ENCODE assay signal across 20 cellular contexts in the genomic region with DNA sequence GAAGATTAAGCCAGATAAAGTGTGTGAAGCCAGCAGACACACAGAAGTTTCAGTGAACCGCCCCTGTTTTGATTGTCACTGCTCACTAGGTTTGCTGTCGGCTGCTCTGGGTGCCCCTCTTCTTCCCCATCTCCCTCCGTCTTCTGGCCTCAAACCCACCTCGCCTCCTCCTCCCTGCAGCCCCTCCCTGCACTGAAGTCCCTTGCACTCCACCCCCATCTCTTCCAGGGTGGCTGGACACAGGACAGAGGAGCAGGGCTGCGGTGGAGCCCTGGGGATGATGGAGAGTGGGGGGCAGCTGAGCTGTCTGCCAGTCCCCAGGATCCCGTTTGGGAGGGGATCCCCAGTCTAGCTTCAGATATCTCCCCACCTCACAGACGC. TPM values are rescaled to one million over a fixed set of nuclear protein-coding genes. Genes with fewer than 3 reads are reported as not detected.
"Had no signal": no experiment of that assay in that cellular context is flagged by ENCODE, and none has a peak within 500 bp of the region (broad histone marks: within the 10 kb centered on the region; RNA-seq: fewer than 3 reads in every experiment).

No MANE protein-coding gene starts in this region.

- H3K27ac Mint-ChIP-seq: activated CD4-positive, alpha-beta memory T cell treated with anti-CD3 and anti-CD28 coated beads, Interleukin-2, amount 10 ng/mL, durations not matched to agents 7 days and 5 days; activated CD4-positive, alpha-beta T cell treated with anti-CD3 and anti-CD28 coated beads for 36 hours; activated naive CD4-positive, alpha-beta T cell treated with anti-CD3 and anti-CD28 coated beads, Interleukin-2, amount 10 ng/mL, durations not matched to agents 7 days and 5 days; activated T-cell treated with anti-CD3 and anti-CD28 coated beads, Interleukin-2, amount 50 U/mL, for 24 hours; dendritic cell treated with granulocyte-macrophage colony-stimulating factor and Interleukin-4, amounts not matched to agents 40 ng/mL and 50 ng/mL, for 4 days; T-helper 17 cell had no signal

- H3K27ac ChIP-seq: ascending aorta, epithelial cell of prostate, gastrocnemius medialis, heart right ventricle, neutrophil, skin epidermis, tibial artery, WERI-Rb-1 had no signal

- H3K36me3 ChIP-seq: ascending aorta, gastrocnemius medialis, heart right ventricle, neutrophil, tibial artery, WERI-Rb-1 had no signal

- H3K4me1 ChIP-seq: ascending aorta, gastrocnemius medialis had no signal

- H3K4me3 ChIP-seq: ascending aorta, gastrocnemius medialis, heart right ventricle, skin epidermis, tibial artery had no signal

- H3K4me3 Mint-ChIP-seq: activated CD4-positive, alpha-beta memory T cell treated with anti-CD3 and anti-CD28 coated beads, Interleukin-2, amount 10 ng/mL, durations not matched to agents 7 days and 5 days; activated CD4-positive, alpha-beta T cell treated with anti-CD3 and anti-CD28 coated beads for 36 hours; activated naive CD4-positive, alpha-beta T cell treated with anti-CD3 and anti-CD28 coated beads, Interleukin-2, amount 10 ng/mL, durations not matched to agents 7 days and 5 days; activated T-cell treated with anti-CD3 and anti-CD28 coated beads, Interleukin-2, amount 50 U/mL, for 24 hours; dendritic cell treated with granulocyte-macrophage colony-stimulating factor and Interleukin-4, amounts not matched to agents 40 ng/mL and 50 ng/mL, for 4 days; T-helper 17 cell had no signal

- H3K9me3 Mint-ChIP-seq: activated CD4-positive, alpha-beta memory T cell treated with anti-CD3 and anti-CD28 coated beads, Interleukin-2, amount 10 ng/mL, durations not matched to agents 7 days and 5 days; activated naive CD4-positive, alpha-beta T cell treated with anti-CD3 and anti-CD28 coated beads, Interleukin-2, amount 10 ng/mL, durations not matched to agents 7 days and 5 days; activated T-cell treated with anti-CD3 and anti-CD28 coated beads, Interleukin-2, amount 50 U/mL, for 24 hours; dendritic cell treated with granulocyte-macrophage colony-stimulating factor and Interleukin-4, amounts not matched to agents 40 ng/mL and 50 ng/mL, for 4 days had no signal

- H3K36me3 Mint-ChIP-seq: activated naive CD4-positive, alpha-beta T cell treated with anti-CD3 and anti-CD28 coated beads, Interleukin-2, amount 10 ng/mL, durations not matched to agents 7 days and 5 days had no signal

- H3K9me3 ChIP-seq: ascending aorta, gastrocnemius medialis, heart right ventricle, neutrophil, tibial artery had no signal

- DNase-seq: activated CD4-positive, alpha-beta memory T cell treated with anti-CD3 and anti-CD28 coated beads, Interleukin-2, amount 10 ng/mL, durations not matched to agents 7 days and 5 days; activated naive CD4-positive, alpha-beta T cell treated with anti-CD3 and anti-CD28 coated beads, Interleukin-2, amount 10 ng/mL, durations not matched to agents 7 days and 5 days; activated T-cell treated with anti-CD3 and anti-CD28 coated beads, Interleukin-2, amount 50 U/mL, for 24 hours; gastrocnemius medialis; heart right ventricle; islet precursor cell; mammary epithelial cell; retina; stimulated activated CD4-positive, alpha-beta T cell treated with anti-CD3 and anti-CD28 coated beads, Interleukin-4, amount 100 ng/mL, for 24 hours; stimulated activated naive CD4-positive, alpha-beta T cell; T-helper 17 cell; tibial artery had no signal

RNA-seq across cellular contexts. Expression of a gene that starts 53.5 kb away (rescaled TPM):
- total RNA-seq: bronchial epithelial cell had no signal
